ENCODE assay signal across 8 cellular contexts in genomic region chr2:43224131-43224570, GRCh38. TPM values are rescaled to one million over a fixed set of nuclear protein-coding genes. Genes with fewer than 3 reads are reported as not detected.
A peak's percentile ranks its signal among the peaks of the same experiment; 100 is the strongest.
DNase-seq lines count a peak whose midpoint lies in the region; ATAC-seq and TF ChIP-seq lines count a peak whose summit lies in the region.

No MANE protein-coding gene starts in this region.

- H3K4me3 ChIP-seq in Karpas-422 (ENCODE audit: low read length) (peak overlapping the region; percentile 90), left lung (peak overlapping the region; percentile 72 to 83)

- DNase-seq in CD1c-positive myeloid dendritic cell (ENCODE audit: extremely low spot score) = peak; percentile 63
- DNase-seq in Karpas-422 = peak; percentile 85
- DNase-seq in activated CD4-positive, alpha-beta T cell treated with anti-CD3 and anti-CD28 coated beads for 1 hour = peak; percentile 64
- peak; percentile 76 to 90 for DNase-seq in left lung
- DNase-seq in stimulated activated CD4-positive, alpha-beta T cell treated with anti-CD3 and anti-CD28 coated beads, Interleukin-4, amount 100 ng/mL, for 24 hours = peak; percentile 77

- peak overlapping the region; percentile 98 for H3K9ac ChIP-seq in Karpas-422 (ENCODE audit: low read length)

- peaks cover 17% of the 10 kb centered on the region for H3K36me3 ChIP-seq in Karpas-422 (ENCODE audit: insufficient read depth, low read length)
- peaks cover 0 to 24% of the 10 kb centered on the region in 2 donors for H3K36me3 ChIP-seq in left lung

- no peak overlapping the region for H2AFZ ChIP-seq in Karpas-422 (ENCODE audit: low read length)

- peak overlapping the region; percentile 98 for H3K4me2 ChIP-seq in Karpas-422 (ENCODE audit: low read depth, low read length, poor library complexity, severe bottlenecking)

- H3K27me3 ChIP-seq in Karpas-422 (ENCODE audit: low read length) = no peaks in the 10 kb centered on the region
- H3K27me3 ChIP-seq in left lung = no peaks in the 10 kb centered on the region

- H3K27ac ChIP-seq in Karpas-422 (ENCODE audit: low read length) = peak overlapping the region; percentile 97
- peak overlapping the region; percentile 84 for H3K27ac ChIP-seq in cingulate gyrus (ENCODE audit: low read depth, low read length)
- H3K27ac ChIP-seq in left lung = peak overlapping the region; percentile 99

- H3K9me3 ChIP-seq in Karpas-422 (ENCODE audit: low read length) (no peaks in the 10 kb centered on the region), left lung (no peaks in the 10 kb centered on the region)

- peaks cover 43% of the 10 kb centered on the region for H3K79me2 ChIP-seq in Karpas-422 (ENCODE audit: low read length)

- intact Hi-C loops in left lung (cut with DNase I) = loop anchor here (10.0 kb wide), 3 partner anchors 89 to 259 kb away; no protein-coding TSS in a partner anchor

- H3K4me1 ChIP-seq in Karpas-422 (ENCODE audit: low read length) (peaks cover 73% of the 10 kb centered on the region), left lung (peaks cover 33 to 65% of the 10 kb centered on the region in 2 donors)

- no peaks in the 10 kb centered on the region for H3K9me2 ChIP-seq in Karpas-422 (replicated peaks; ENCODE audit: insufficient read depth, low read length)

- ATAC-seq in left lung (no peak), HG02588 (IDR thresholded peaks at IDR 0.05; ENCODE audit: unreplicated experiment) (no peak), HG02884 (IDR thresholded peaks at IDR 0.05; ENCODE audit: unreplicated experiment) (no peak)

- peak in 1 of 2 donors; percentile 12 for TF ChIP-seq CTCF in left lung (IDR thresholded peaks at IDR 0.05)

- H4K20me1 ChIP-seq in Karpas-422 (ENCODE audit: insufficient read depth, low read depth, low read length) = peaks cover 34% of the 10 kb centered on the region

RNA-seq across cellular contexts. Expression of gene ZFP36L2, which starts 2.3 kb away (rescaled TPM):
- 4.0 and 10.6 TPM in 2 replicates for total RNA-seq in Karpas-422 (2014; rRNA removed; shearing (Covaris generic); ENCODE audit: low replicate concordance)
- total RNA-seq in left lung = 100 to 1,000 TPM in 1 of 2 donors, 10 to 100 TPM in 1; 72.2 to 112 TPM
